In genomic region chr1:23592209-23592905, GRCh38 we compare ENCODE assay signal across 1 cellular context.
TF ChIP-seq lines count a peak whose summit lies in the region.

No MANE protein-coding gene starts in this region.

TF ChIP-seq in K562, 482 proteins besides CTCF, POLR2A, EP300 and RAD21 (continued from another document):
- TF ChIP-seq CBX1 (IDR thresholded peaks at IDR 0.05; ENCODE audit: low read depth), result 0 out of 2 replicates have a peak, but pooled peaks have one; percentile 57
- no peak for TF ChIP-seq E2F8 (IDR thresholded peaks at IDR 0.05; ENCODE audit: low read depth, partially characterized antibody)
- TF ChIP-seq PHF20 (IDR thresholded peaks at IDR 0.05; ENCODE audit: partially characterized antibody), result peak; percentile 48
- no peak for TF ChIP-seq ZNF766 (CRISPR knock-in tag; conservative IDR thresholded peaks at IDR 0.05)
- no peak for TF ChIP-seq ZNF324 (CRISPR knock-in tag; IDR thresholded peaks at IDR 0.05)
- TF ChIP-seq POLR3G (IDR thresholded peaks at IDR 0.05; ENCODE audit: extremely low read depth, insufficient read length, insufficient replicate concordance), result no peak
- TF ChIP-seq TAF1 (IDR thresholded peaks at IDR 0.05; ENCODE audit: control insufficient read depth, extremely low read depth, insufficient read depth, low read length, severe bottlenecking), result no peak
- TF ChIP-seq RCOR1 (IDR thresholded peaks at IDR 0.05; ENCODE audit: borderline replicate concordance in 1 of 2, low read depth in 2 of 2, low read length in 2 of 2), result peak; percentile 31 to 86; a peak in 2 of 4 replicates
- peak; percentile 87 to 91 for TF ChIP-seq KDM1A (IDR thresholded peaks at IDR 0.05)
- peak; percentile 96 for TF ChIP-seq CHD4 (IDR thresholded peaks at IDR 0.05; ENCODE audit: insufficient read depth, insufficient replicate concordance, low read depth, low read length, poor library complexity, severe bottlenecking)
- peak; percentile 35; the same call in 1 of the 2 replicates for TF ChIP-seq ESRRA (IDR thresholded peaks at IDR 0.05; ENCODE audit: borderline replicate concordance, low read depth)
- no peak for TF ChIP-seq SP2 (IDR thresholded peaks at IDR 0.05; ENCODE audit: extremely low read depth, low read depth, low read length, poor library complexity, severe bottlenecking)
- no peak for TF ChIP-seq ZNF639 (CRISPR knock-in tag; conservative IDR thresholded peaks at IDR 0.05 in 1 of 2, IDR thresholded peaks at IDR 0.05 in 1 of 2)
- TF ChIP-seq SUPT5H (IDR thresholded peaks at IDR 0.05), result no peak
- no peak for TF ChIP-seq FOSL1 (tag; conservative IDR thresholded peaks at IDR 0.05)
- peak; percentile 97 for TF ChIP-seq BCOR (IDR thresholded peaks at IDR 0.05)
- TF ChIP-seq ZNF778 (CRISPR knock-in tag; IDR thresholded peaks at IDR 0.05), result no peak
- TF ChIP-seq DACH1 (IDR thresholded peaks at IDR 0.05; ENCODE audit: partially characterized antibody), result no peak
- TF ChIP-seq SMARCA5 (IDR thresholded peaks at IDR 0.05), result peak; percentile 96
- no peak for TF ChIP-seq ZNF197 (CRISPR knock-in tag; IDR thresholded peaks at IDR 0.05; ENCODE audit: low read depth)
- peak; percentile 73 for TF ChIP-seq ADNP (tag; IDR thresholded peaks at IDR 0.05)
- TF ChIP-seq, protein P1, sequence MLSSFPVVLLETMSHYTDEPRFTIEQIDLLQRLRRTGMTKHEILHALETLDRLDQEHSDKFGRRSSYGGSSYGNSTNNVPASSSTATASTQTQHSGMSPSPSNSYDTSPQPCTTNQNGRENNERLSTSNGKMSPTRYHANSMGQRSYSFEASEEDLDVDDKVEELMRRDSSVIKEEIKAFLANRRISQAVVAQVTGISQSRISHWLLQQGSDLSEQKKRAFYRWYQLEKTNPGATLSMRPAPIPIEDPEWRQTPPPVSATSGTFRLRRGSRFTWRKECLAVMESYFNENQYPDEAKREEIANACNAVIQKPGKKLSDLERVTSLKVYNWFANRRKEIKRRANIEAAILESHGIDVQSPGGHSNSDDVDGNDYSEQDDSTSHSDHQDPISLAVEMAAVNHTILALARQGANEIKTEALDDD (IDR thresholded peaks at IDR 0.05), result no peak
- TF ChIP-seq ZNF589 (CRISPR knock-in tag; IDR thresholded peaks at IDR 0.05; ENCODE audit: low read depth), result no peak
- TF ChIP-seq RBM14 (IDR thresholded peaks at IDR 0.05; ENCODE audit: borderline replicate concordance, insufficient read depth, low read depth, low read length), result no peak
